9 cellular contexts compared by ENCODE assay signal in genomic region chr3:73727117-73727802, GRCh38.
DNase-seq lines count a peak whose midpoint lies in the region; ATAC-seq and TF ChIP-seq lines count a peak whose summit lies in the region.
"Had no signal": no experiment of that assay in that cellular context is flagged by ENCODE, and none has a peak within 500 bp of the region (broad histone marks: within the 10 kb centered on the region; RNA-seq: fewer than 3 reads in every experiment).

No MANE protein-coding gene starts in this region.

- no peaks in the 10 kb centered on the region for H3K9me3 ChIP-seq in prostate gland

- peak overlapping the region; percentile 68; the same call in 1 of the 2 replicates for H3K27ac Mint-ChIP-seq in WTC11
- H3K27ac Mint-ChIP-seq in osteocyte (ENCODE audit: unreplicated experiment): peak overlapping the region; percentile 86
- H3K27ac Mint-ChIP-seq in activated CD4-positive, alpha-beta T cell treated with anti-CD3 and anti-CD28 coated beads, Interleukin-2, amount 10 ng/mL, durations not matched to agents 24 days and 14 days: no peak overlapping the region
- no peak overlapping the region for H3K27ac Mint-ChIP-seq in activated CD4-positive, alpha-beta T cell treated with anti-CD3 and anti-CD28 coated beads for 36 hours
- H3K27ac Mint-ChIP-seq: activated CD8-positive, alpha-beta memory T cell treated with anti-CD3 and anti-CD28 coated beads, Interleukin-2, amount 10 ng/mL, durations not matched to agents 7 days and 5 days had no signal

- H3K36me3 Mint-ChIP-seq in WTC11 (no peaks in the 10 kb centered on the region), osteocyte (ENCODE audit: unreplicated experiment) (no peaks in the 10 kb centered on the region)
- H3K36me3 Mint-ChIP-seq in activated CD4-positive, alpha-beta T cell treated with anti-CD3 and anti-CD28 coated beads, Interleukin-2, amount 10 ng/mL, durations not matched to agents 24 days and 14 days (ENCODE audit: low read depth): no peaks in the 10 kb centered on the region
- H3K36me3 Mint-ChIP-seq in activated CD4-positive, alpha-beta T cell treated with anti-CD3 and anti-CD28 coated beads for 36 hours (ENCODE audit: low read depth): no peaks in the 10 kb centered on the region
- H3K36me3 Mint-ChIP-seq: activated CD8-positive, alpha-beta memory T cell treated with anti-CD3 and anti-CD28 coated beads, Interleukin-2, amount 10 ng/mL, durations not matched to agents 7 days and 5 days had no signal

- no peaks in the 10 kb centered on the region for H3K36me3 ChIP-seq in prostate gland

- TF ChIP-seq CTCF in WTC11 (IDR thresholded peaks at IDR 0.05) (no peak), osteocyte (IDR thresholded peaks at IDR 0.05) (no peak), prostate gland (IDR thresholded peaks at IDR 0.05) (no peak)

- no peaks in the 10 kb centered on the region for H3K27me3 ChIP-seq in prostate gland (replicated peaks; ENCODE audit: insufficient read depth)

- no peak overlapping the region for H3K4me3 Mint-ChIP-seq in WTC11
- H3K4me3 Mint-ChIP-seq in osteocyte (ENCODE audit: unreplicated experiment): peak overlapping the region; percentile 51
- H3K4me3 Mint-ChIP-seq in activated CD4-positive, alpha-beta T cell treated with anti-CD3 and anti-CD28 coated beads, Interleukin-2, amount 10 ng/mL, durations not matched to agents 24 days and 14 days: no peak overlapping the region
- H3K4me3 Mint-ChIP-seq in activated CD4-positive, alpha-beta T cell treated with anti-CD3 and anti-CD28 coated beads for 36 hours: no peak overlapping the region
- H3K4me3 Mint-ChIP-seq: activated CD8-positive, alpha-beta memory T cell treated with anti-CD3 and anti-CD28 coated beads, Interleukin-2, amount 10 ng/mL, durations not matched to agents 7 days and 5 days had no signal

- H3K27ac ChIP-seq in prostate gland: no peak overlapping the region

- peaks cover 8% of the 10 kb centered on the region for H3K9me3 Mint-ChIP-seq in WTC11
- peaks cover 3% of the 10 kb centered on the region for H3K9me3 Mint-ChIP-seq in osteocyte (ENCODE audit: unreplicated experiment)
- peaks cover 3% of the 10 kb centered on the region for H3K9me3 Mint-ChIP-seq in activated CD4-positive, alpha-beta T cell treated with anti-CD3 and anti-CD28 coated beads, Interleukin-2, amount 10 ng/mL, durations not matched to agents 24 days and 14 days
- peaks cover 4% of the 10 kb centered on the region for H3K9me3 Mint-ChIP-seq in activated CD4-positive, alpha-beta T cell treated with anti-CD3 and anti-CD28 coated beads for 36 hours (ENCODE audit: low read depth)

- 60% methylated on average over 8 of the region's 8 CpGs for WGBS in prostate gland

- DNase-seq in Ammon's horn (ENCODE audit: low spot score) (peak; percentile 40), WTC11 (ENCODE audit: low spot score) (peak; percentile 13), head of caudate nucleus (peak in 23 of 42 donors; percentile 9 to 67 (median 29)), osteocyte (ENCODE audit: extremely low spot score, unreplicated experiment) (no peak), prostate gland (ENCODE audit: low spot score) (no peak)
- DNase-seq in activated CD4-positive, alpha-beta T cell treated with anti-CD3 and anti-CD28 coated beads, Interleukin-2, amount 10 ng/mL, durations not matched to agents 24 days and 14 days: no peak
- DNase-seq in activated CD4-positive, alpha-beta T cell treated with anti-CD3 and anti-CD28 coated beads for 36 hours: no peak
- DNase-seq: activated CD8-positive, alpha-beta memory T cell treated with anti-CD3 and anti-CD28 coated beads, Interleukin-2, amount 10 ng/mL, durations not matched to agents 7 days and 5 days had no signal

- CTCF ChIA-PET in WTC11 (lab: Charles Lee): interaction anchor here (1.1 kb wide), 1 partner anchor 219 kb away, joined by 3 read pairs; no protein-coding TSS in a partner anchor
- CTCF ChIA-PET in activated CD4-positive, alpha-beta T cell treated with anti-CD3 and anti-CD28 coated beads for 36 hours (lab: Charles Lee): no interaction called here

- TF ChIP-seq POLR2A in prostate gland (IDR thresholded peaks at IDR 0.05): no peak

- POLR2A ChIA-PET in WTC11 (lab: Charles Lee): no interaction called here
- POLR2A ChIA-PET in activated CD4-positive, alpha-beta T cell treated with anti-CD3 and anti-CD28 coated beads for 36 hours (lab: Charles Lee): no interaction called here

- H3K4me1 ChIP-seq in prostate gland (replicated peaks): no peaks in the 10 kb centered on the region

- intact Hi-C loops in head of caudate nucleus (cut with DNase I): no loop called here
- intact Hi-C loops in prostate gland (cut with DNase I): no loop called here
- intact Hi-C loops in activated CD4-positive, alpha-beta T cell treated with anti-CD3 and anti-CD28 coated beads, Interleukin-2, amount 10 ng/mL, durations not matched to agents 24 days and 14 days (cut with micrococcal nuclease): no loop called here
- intact Hi-C loops in activated CD4-positive, alpha-beta T cell treated with anti-CD3 and anti-CD28 coated beads for 36 hours (cut with DNase I, micrococcal nuclease): no loop called here

- H3K4me1 Mint-ChIP-seq in WTC11: peaks cover 31% of the 10 kb centered on the region
- peaks cover 49% of the 10 kb centered on the region for H3K4me1 Mint-ChIP-seq in osteocyte (ENCODE audit: unreplicated experiment)
- H3K4me1 Mint-ChIP-seq in activated CD4-positive, alpha-beta T cell treated with anti-CD3 and anti-CD28 coated beads, Interleukin-2, amount 10 ng/mL, durations not matched to agents 24 days and 14 days: no peaks in the 10 kb centered on the region
- H3K4me1 Mint-ChIP-seq in activated CD4-positive, alpha-beta T cell treated with anti-CD3 and anti-CD28 coated beads for 36 hours: no peaks in the 10 kb centered on the region
- H3K4me1 Mint-ChIP-seq: activated CD8-positive, alpha-beta memory T cell treated with anti-CD3 and anti-CD28 coated beads, Interleukin-2, amount 10 ng/mL, durations not matched to agents 7 days and 5 days had no signal

- no peak overlapping the region for H3K4me3 ChIP-seq in prostate gland

- ATAC-seq in WTC11 (peak; percentile 73), HG02763 (IDR thresholded peaks at IDR 0.05; ENCODE audit: unreplicated experiment) (no peak)
- no peak for ATAC-seq in activated CD4-positive, alpha-beta T cell treated with anti-CD3 and anti-CD28 coated beads for 36 hours
- ATAC-seq: activated CD8-positive, alpha-beta memory T cell treated with anti-CD3 and anti-CD28 coated beads, Interleukin-2, amount 10 ng/mL, durations not matched to agents 7 days and 5 days had no signal

- H3K27me3 Mint-ChIP-seq in WTC11 (ENCODE audit: low read depth): no peaks in the 10 kb centered on the region; the same call in 1 of the 2 replicates
- no peaks in the 10 kb centered on the region for H3K27me3 Mint-ChIP-seq in osteocyte (ENCODE audit: unreplicated experiment)
- H3K27me3 Mint-ChIP-seq in activated CD4-positive, alpha-beta T cell treated with anti-CD3 and anti-CD28 coated beads, Interleukin-2, amount 10 ng/mL, durations not matched to agents 24 days and 14 days: no peaks in the 10 kb centered on the region
- peaks cover 2% of the 10 kb centered on the region for H3K27me3 Mint-ChIP-seq in activated CD4-positive, alpha-beta T cell treated with anti-CD3 and anti-CD28 coated beads for 36 hours
- H3K27me3 Mint-ChIP-seq: activated CD8-positive, alpha-beta memory T cell treated with anti-CD3 and anti-CD28 coated beads, Interleukin-2, amount 10 ng/mL, durations not matched to agents 7 days and 5 days had no signal

TF ChIP-seq in WTC11, 78 proteins besides CTCF, POLR2A, EP300 and RAD21 (continues in another document):
- no peak for TF ChIP-seq FOXJ3 (CRISPR knock-in tag; IDR thresholded peaks at IDR 0.05; ENCODE audit: borderline replicate concordance)
- TF ChIP-seq MXD4 (CRISPR knock-in tag; IDR thresholded peaks at IDR 0.05; ENCODE audit: borderline replicate concordance): no peak
- TF ChIP-seq NR2C2 (CRISPR knock-in tag; IDR thresholded peaks at IDR 0.05): no peak
- TF ChIP-seq ZBTB21 (CRISPR knock-in tag; IDR thresholded peaks at IDR 0.05; ENCODE audit: borderline replicate concordance): no peak
- TF ChIP-seq, protein P1, sequence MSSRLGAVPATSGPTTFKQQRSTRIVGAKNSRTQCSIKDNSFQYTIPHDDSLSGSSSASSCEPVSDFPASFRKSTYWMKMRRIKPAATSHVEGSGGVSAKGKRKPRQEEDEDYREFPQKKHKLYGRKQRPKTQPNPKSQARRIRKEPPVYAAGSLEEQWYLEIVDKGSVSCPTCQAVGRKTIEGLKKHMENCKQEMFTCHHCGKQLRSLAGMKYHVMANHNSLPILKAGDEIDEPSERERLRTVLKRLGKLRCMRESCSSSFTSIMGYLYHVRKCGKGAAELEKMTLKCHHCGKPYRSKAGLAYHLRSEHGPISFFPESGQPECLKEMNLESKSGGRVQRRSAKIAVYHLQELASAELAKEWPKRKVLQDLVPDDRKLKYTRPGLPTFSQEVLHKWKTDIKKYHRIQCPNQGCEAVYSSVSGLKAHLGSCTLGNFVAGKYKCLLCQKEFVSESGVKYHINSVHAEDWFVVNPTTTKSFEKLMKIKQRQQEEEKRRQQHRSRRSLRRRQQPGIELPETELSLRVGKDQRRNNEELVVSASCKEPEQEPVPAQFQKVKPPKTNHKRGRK (CRISPR knock-in tag; IDR thresholded peaks at IDR 0.05; ENCODE audit: borderline replicate concordance): no peak
- TF ChIP-seq TEAD1 (CRISPR knock-in tag; IDR thresholded peaks at IDR 0.05): no peak
- no peak for TF ChIP-seq NR3C1 (CRISPR knock-in tag; conservative IDR thresholded peaks at IDR 0.05; ENCODE audit: low read depth)
- no peak for TF ChIP-seq CBFB (CRISPR knock-in tag; IDR thresholded peaks at IDR 0.05; ENCODE audit: low read depth)

Comparison
In these comparisons a context has a peak if more than half of its experiments do, and no peak if none do; other contexts are left out.
1. DNase-seq: peak in Ammon's horn (single experiment), WTC11 (single experiment) and head of caudate nucleus (23 of 42); none in osteocyte (single experiment), prostate gland (single experiment), activated CD4-positive, alpha-beta T cell treated with anti-CD3 and anti-CD28 coated beads, Interleukin-2, amount 10 ng/mL, durations not matched to agents 24 days and 14 days (single experiment) and activated CD4-positive, alpha-beta T cell treated with anti-CD3 and anti-CD28 coated beads for 36 hours (single experiment).
2. H3K27ac Mint-ChIP-seq: peak in WTC11 (single experiment) and osteocyte (single experiment); none in activated CD4-positive, alpha-beta T cell treated with anti-CD3 and anti-CD28 coated beads, Interleukin-2, amount 10 ng/mL, durations not matched to agents 24 days and 14 days (single experiment) and activated CD4-positive, alpha-beta T cell treated with anti-CD3 and anti-CD28 coated beads for 36 hours (single experiment).